2 cellular contexts compared by ENCODE assay signal in the genomic region with DNA sequence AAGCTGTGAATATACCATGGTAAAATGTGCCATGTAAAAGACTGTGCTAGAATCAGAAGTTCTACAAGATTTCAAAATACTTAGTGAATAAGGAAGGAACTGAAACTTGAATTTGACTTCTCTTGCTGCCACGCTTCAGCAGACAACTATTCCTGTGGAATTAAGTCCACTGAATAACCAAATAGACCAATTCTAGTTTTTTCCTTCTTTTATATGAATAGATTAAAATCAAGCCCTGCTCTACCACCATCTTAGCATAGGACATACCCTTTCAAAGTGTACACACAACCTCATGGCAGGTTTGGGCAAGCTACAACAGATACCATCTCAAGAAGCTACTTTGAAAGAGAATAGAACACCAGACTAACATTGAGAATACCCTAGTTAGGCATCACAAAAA.
TF ChIP-seq lines count a peak whose summit lies in the region.

No MANE protein-coding gene starts in this region.

TF ChIP-seq in GM12878, 131 proteins besides CTCF, POLR2A, EP300 and RAD21:
- TF ChIP-seq IKZF1 (conservative IDR thresholded peaks at IDR 0.05) (no peak), CREB1 (IDR thresholded peaks at IDR 0.05; ENCODE audit: low read depth) (no peak), IKZF2 (IDR thresholded peaks at IDR 0.05) (peak in 1 of 2 experiments; percentile 14; a peak in 1 of 4 replicates), SPI1 (IDR thresholded peaks at IDR 0.05; ENCODE audit: borderline replicate concordance, insufficient read depth, low read depth, low read length) (peak; percentile 83), MYB (IDR thresholded peaks at IDR 0.05; ENCODE audit: borderline replicate concordance, low read depth, low read length) (no peak), CREM (IDR thresholded peaks at IDR 0.05; ENCODE audit: low read depth) (no peak)
- TF ChIP-seq, protein P1, sequence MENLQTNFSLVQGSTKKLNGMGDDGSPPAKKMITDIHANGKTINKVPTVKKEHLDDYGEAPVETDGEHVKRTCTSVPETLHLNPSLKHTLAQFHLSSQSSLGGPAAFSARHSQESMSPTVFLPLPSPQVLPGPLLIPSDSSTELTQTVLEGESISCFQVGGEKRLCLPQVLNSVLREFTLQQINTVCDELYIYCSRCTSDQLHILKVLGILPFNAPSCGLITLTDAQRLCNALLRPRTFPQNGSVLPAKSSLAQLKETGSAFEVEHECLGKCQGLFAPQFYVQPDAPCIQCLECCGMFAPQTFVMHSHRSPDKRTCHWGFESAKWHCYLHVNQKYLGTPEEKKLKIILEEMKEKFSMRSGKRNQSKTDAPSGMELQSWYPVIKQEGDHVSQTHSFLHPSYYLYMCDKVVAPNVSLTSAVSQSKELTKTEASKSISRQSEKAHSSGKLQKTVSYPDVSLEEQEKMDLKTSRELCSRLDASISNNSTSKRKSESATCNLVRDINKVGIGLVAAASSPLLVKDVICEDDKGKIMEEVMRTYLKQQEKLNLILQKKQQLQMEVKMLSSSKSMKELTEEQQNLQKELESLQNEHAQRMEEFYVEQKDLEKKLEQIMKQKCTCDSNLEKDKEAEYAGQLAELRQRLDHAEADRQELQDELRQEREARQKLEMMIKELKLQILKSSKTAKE (IDR thresholded peaks at IDR 0.05; ENCODE audit: low read depth, poor library complexity, severe bottlenecking), result no peak
- TF ChIP-seq, protein P2, sequence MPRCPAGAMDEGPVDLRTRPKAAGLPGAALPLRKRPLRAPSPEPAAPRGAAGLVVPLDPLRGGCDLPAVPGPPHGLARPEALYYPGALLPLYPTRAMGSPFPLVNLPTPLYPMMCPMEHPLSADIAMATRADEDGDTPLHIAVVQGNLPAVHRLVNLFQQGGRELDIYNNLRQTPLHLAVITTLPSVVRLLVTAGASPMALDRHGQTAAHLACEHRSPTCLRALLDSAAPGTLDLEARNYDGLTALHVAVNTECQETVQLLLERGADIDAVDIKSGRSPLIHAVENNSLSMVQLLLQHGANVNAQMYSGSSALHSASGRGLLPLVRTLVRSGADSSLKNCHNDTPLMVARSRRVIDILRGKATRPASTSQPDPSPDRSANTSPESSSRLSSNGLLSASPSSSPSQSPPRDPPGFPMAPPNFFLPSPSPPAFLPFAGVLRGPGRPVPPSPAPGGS (IDR thresholded peaks at IDR 0.05; ENCODE audit: borderline replicate concordance, insufficient read depth, low read depth, low read length, poor library complexity, severe bottlenecking), result no peak

TF ChIP-seq in GM23338, 12 proteins besides CTCF, POLR2A, EP300 and RAD21:
- no peak for TF ChIP-seq JUNB (IDR thresholded peaks at IDR 0.05; ENCODE audit: unreplicated experiment)
- no peak for TF ChIP-seq ZNF462 (CRISPR knock-in tag; IDR thresholded peaks at IDR 0.05)
- no peak for TF ChIP-seq ZNF331 (CRISPR knock-in tag; IDR thresholded peaks at IDR 0.05; ENCODE audit: low read depth)
- no peak for TF ChIP-seq STAT1 (IDR thresholded peaks at IDR 0.05; ENCODE audit: unreplicated experiment)
- no peak for TF ChIP-seq POLR2AphosphoS5 (IDR thresholded peaks at IDR 0.05; ENCODE audit: low read depth)
- TF ChIP-seq ETS1 (IDR thresholded peaks at IDR 0.05), result no peak
- no peak for TF ChIP-seq EZH2 (IDR thresholded peaks at IDR 0.05; ENCODE audit: low read depth, unreplicated experiment)
TF ChIP-seq in GM23338: peak in this region for 0.
